Comparison of ENCODE assay signal across 26 cellular contexts in genomic region chr3:32508731-32509130, GRCh38. TPM values are rescaled to one million over a fixed set of nuclear protein-coding genes. Genes with fewer than 3 reads are reported as not detected.
A peak's percentile ranks its signal among the peaks of the same experiment; 100 is the strongest.
DNase-seq lines count a peak whose midpoint lies in the region; TF ChIP-seq lines count a peak whose summit lies in the region.
"Had no signal": no experiment of that assay in that cellular context is flagged by ENCODE, and none has a peak within 500 bp of the region (broad histone marks: within the 10 kb centered on the region; RNA-seq: fewer than 3 reads in every experiment).

No MANE protein-coding gene starts in this region.

- no peak for TF ChIP-seq CTCF in cardiac fibroblast (IDR thresholded peaks at IDR 0.05; ENCODE audit: low read depth, low read length)
- no peak for TF ChIP-seq CTCF in hepatocyte (IDR thresholded peaks at IDR 0.05; ENCODE audit: poor library complexity)

- H3K9me2 ChIP-seq in hepatocyte (replicated peaks; ENCODE audit: insufficient read depth), result no peaks in the 10 kb centered on the region
- H3K9me2 ChIP-seq: SK-N-SH had no signal

- no peak overlapping the region for H2AFZ ChIP-seq in hepatocyte

- H3K4me3 ChIP-seq in cardiac fibroblast (replicated peaks in 1 of 2; ENCODE audit: low read depth in 2 of 2, low read length in 2 of 2), result no peak overlapping the region
- H3K4me3 ChIP-seq in hepatocyte, result no peak overlapping the region
- H3K4me3 ChIP-seq: coronary artery, esophagus squamous epithelium had no signal

- no peaks in the 10 kb centered on the region for H3K4me1 ChIP-seq in hepatocyte (ENCODE audit: insufficient read depth)
- H3K4me1 ChIP-seq: Caco-2, esophagus squamous epithelium had no signal

- H3K27ac ChIP-seq in hepatocyte, result no peak overlapping the region
- H3K27ac ChIP-seq: coronary artery, esophagus squamous epithelium had no signal

- no peaks in the 10 kb centered on the region for H3K79me2 ChIP-seq in hepatocyte

- H4K20me1 ChIP-seq in hepatocyte (ENCODE audit: insufficient read depth, poor library complexity, severe bottlenecking), result no peaks in the 10 kb centered on the region

- no peaks in the 10 kb centered on the region for H3K36me3 ChIP-seq in hepatocyte (replicated peaks; ENCODE audit: insufficient read depth, low read depth)
- H3K36me3 ChIP-seq: esophagus squamous epithelium had no signal

- DNase-seq in AG20443 (ENCODE audit: low spot score) (peak; percentile 23), MV-4-11 (lab: John Stamatoyannopoulos, UW) (peak; percentile 73), cardiac fibroblast (ENCODE audit: low read depth in 2 of 2) (peak; percentile 39 to 69), hepatocyte (ENCODE audit: low spot score) (peak; percentile 20), dermis blood vessel endothelial cell (no peak), epidermal melanocyte (ENCODE audit: insufficient read length, low spot score) (no peak), midbrain (lab: John Stamatoyannopoulos, UW) (no peak)
- no peak for DNase-seq in stimulated activated CD4-positive, alpha-beta T cell treated with anti-CD3 and anti-CD28 coated beads, Interleukin-4, amount 100 ng/mL, for 1 hour
- DNase-seq: activated CD4-positive, alpha-beta T cell treated with anti-CD3 and anti-CD28 coated beads for 48 hours; activated naive CD4-positive, alpha-beta T cell; activated T-cell treated with anti-CD3 and anti-CD28 coated beads, Interleukin-2, amount 50 U/mL, for 4 hours; amniotic stem cell; C1 segment of cervical spinal cord; Caco-2; esophagus squamous epithelium; mesenchymal stem cell; NCI-H1417 treated with DMSO at 0.1 percent for 48 hours; NCI-H2107; NCI-H510A; NK-92 treated with Interleukin-12 subunit alpha and Interleukin-12 subunit beta, amount 100 ng/mL, for 24 hours; occipital lobe; RPMI8226; SK-N-SH; stimulated activated CD4-positive, alpha-beta T cell treated with anti-CD3 and anti-CD28 coated beads, Interleukin-1b, Interleukin-23, amount 100 ng/mL, for 48 hours; T-helper 17 cell had no signal

- no peaks in the 10 kb centered on the region for H3K27me3 ChIP-seq in hepatocyte
- H3K27me3 ChIP-seq: esophagus squamous epithelium had no signal

- 56% methylated on average over 6 of the region's 6 CpGs for WGBS in hepatocyte (ENCODE audit: low lambda C conversion rate, missing lambda C conversion rate)

- H3K4me2 ChIP-seq in hepatocyte, result no peak overlapping the region
- H3K4me2 ChIP-seq: SK-N-SH had no signal

- no peaks in the 10 kb centered on the region for H3K9me3 ChIP-seq in hepatocyte (ENCODE audit: low read depth)
- H3K9me3 ChIP-seq: Caco-2, esophagus squamous epithelium, SK-N-SH had no signal

RNA-seq across cellular contexts. Expression of gene CMTM6, which starts 6.1 kb away (rescaled TPM):
- total RNA-seq in hepatocyte (125 and 133 TPM in 2 replicates), dermis blood vessel endothelial cell (110 and 161 TPM in 2 replicates)
- polyA plus RNA-seq in hepatocyte, result 82.7 TPM in 2 replicates

Comparison
In these comparisons a context has a peak if more than half of its experiments do, and no peak if none do; other contexts are left out.
1. DNase-seq: peak in AG20443 (single experiment), MV-4-11 (single experiment), cardiac fibroblast (2 of 2) and hepatocyte (single experiment); none in stimulated activated CD4-positive, alpha-beta T cell treated with anti-CD3 and anti-CD28 coated beads, Interleukin-4, amount 100 ng/mL, for 1 hour (single experiment), dermis blood vessel endothelial cell (single experiment), epidermal melanocyte (single experiment) and midbrain (single experiment).